Comparison of ENCODE assay signal across 1 cellular context in the genomic region with DNA sequence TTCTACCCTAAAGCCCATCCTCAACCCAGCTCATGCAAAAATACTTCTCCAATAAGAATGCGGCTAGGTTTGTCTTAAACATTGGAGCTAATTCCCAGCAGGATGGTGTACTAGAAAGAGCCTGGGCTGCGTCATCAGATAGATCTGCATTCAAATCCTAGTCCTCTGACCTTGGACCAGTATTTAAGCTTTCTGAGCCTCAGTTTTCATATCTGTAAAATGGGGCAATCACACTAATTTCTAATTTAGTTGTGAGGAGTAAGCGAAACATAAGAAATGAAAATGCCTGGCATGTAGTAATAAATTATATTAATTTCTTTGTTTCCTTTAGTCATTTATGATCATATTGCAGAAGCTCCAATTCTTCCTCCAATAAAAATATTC.
TF ChIP-seq lines count a peak whose summit lies in the region.

No MANE protein-coding gene starts in this region.

TF ChIP-seq in H1, 55 proteins besides CTCF, POLR2A, EP300 and RAD21:
- TF ChIP-seq KDM1A (IDR thresholded peaks at IDR 0.05; ENCODE audit: borderline replicate concordance, low read length) (peak; percentile 67), BACH1 (IDR thresholded peaks at IDR 0.05; ENCODE audit: low read length) (no peak), CREB1 (IDR thresholded peaks at IDR 0.05) (no peak)
